Comparison of ENCODE assay signal across 10 cellular contexts in genomic region chr14:61644834-61645233, GRCh38. TPM values are rescaled to one million over a fixed set of nuclear protein-coding genes. Genes with fewer than 3 reads are reported as not detected.
DNase-seq lines count a peak whose midpoint lies in the region; ATAC-seq, FAIRE-seq and TF ChIP-seq lines count a peak whose summit lies in the region.
"Had no signal": no experiment of that assay in that cellular context is flagged by ENCODE, and none has a peak within 500 bp of the region (broad histone marks: within the 10 kb centered on the region; RNA-seq: fewer than 3 reads in every experiment).

No MANE protein-coding gene starts in this region.

- H3K4me1 ChIP-seq in neuronal stem cell (ENCODE audit: control insufficient read depth in 2 of 2, insufficient read depth in 1 of 2, low read depth in 1 of 2, low read length in 2 of 2): peaks cover 2 to 3% of the 10 kb centered on the region in 2 donors
- H3K4me1 ChIP-seq in spleen: peaks cover 0 to 40% (median 17%) of the 10 kb centered on the region in 6 donors
- no peaks in the 10 kb centered on the region for H3K4me1 ChIP-seq in body of pancreas
- H3K4me1 ChIP-seq: upper lobe of right lung had no signal

- H3K27me3 ChIP-seq in neuronal stem cell (ENCODE audit: control insufficient read depth in 3 of 3, insufficient read depth in 3 of 3, low read depth in 1 of 3, low read length in 3 of 3) (no peaks in the 10 kb centered on the region), spleen (replicated peaks in 1 of 7) (no peaks in the 10 kb centered on the region), body of pancreas (no peaks in the 10 kb centered on the region)
- H3K27me3 ChIP-seq: upper lobe of right lung had no signal

- H2BK120ac ChIP-seq in neuronal stem cell (ENCODE audit: low read depth, low read length): no peak overlapping the region

- no peak overlapping the region for H3K4me2 ChIP-seq in neuronal stem cell (ENCODE audit: insufficient read depth, low read length, poor library complexity, severe bottlenecking)

- TF ChIP-seq POLR2A in spleen (IDR thresholded peaks at IDR 0.05) (no peak), H54 (IDR thresholded peaks at IDR 0.05; ENCODE audit: low read depth, low read length) (no peak), body of pancreas (IDR thresholded peaks at IDR 0.05) (no peak)

- H2BK5ac ChIP-seq in neuronal stem cell (ENCODE audit: low read length): no peak overlapping the region

- H3K79me1 ChIP-seq in neuronal stem cell (ENCODE audit: low read depth, low read length): no peaks in the 10 kb centered on the region

- no peak overlapping the region for H2AFZ ChIP-seq in neuronal stem cell (ENCODE audit: low read length)

- no peak overlapping the region for H3K18ac ChIP-seq in neuronal stem cell (ENCODE audit: low read length)

- no peak overlapping the region for H4K8ac ChIP-seq in neuronal stem cell (ENCODE audit: low read depth, low read length)

- peaks cover 0 to 5% of the 10 kb centered on the region in 2 donors for H3K9me3 ChIP-seq in neuronal stem cell (replicated peaks in 1 of 2; ENCODE audit: control insufficient read depth in 2 of 2, insufficient read depth in 1 of 2, low read depth in 1 of 2, low read length in 2 of 2)
- no peaks in the 10 kb centered on the region for H3K9me3 ChIP-seq in spleen
- no peaks in the 10 kb centered on the region for H3K9me3 ChIP-seq in body of pancreas
- H3K9me3 ChIP-seq: upper lobe of right lung had no signal

- no peak overlapping the region for H3K9ac ChIP-seq in neuronal stem cell (ENCODE audit: low read depth, low read length, poor library complexity)

- H3K4ac ChIP-seq in neuronal stem cell (ENCODE audit: low read length): no peak overlapping the region

- no peak overlapping the region for H4K91ac ChIP-seq in neuronal stem cell (ENCODE audit: low read depth, low read length, poor library complexity)

- no CpG with 5 or more reads among the region's 2 CpGs for WGBS in neuronal stem cell (ENCODE audit: extremely low coverage in 2 of 2, insufficient read length in 2 of 2, insufficient replicate concordance in 1 of 2), 2 donors
- 43 to 65% (median 57%) methylated on average over 2 of the region's 2 CpGs for WGBS in spleen, 5 donors
- 47 to 66% methylated on average over 2 of the region's 2 CpGs for WGBS in body of pancreas, 2 donors

- no peak overlapping the region for H2BK15ac ChIP-seq in neuronal stem cell (ENCODE audit: low read length)

- no peak overlapping the region for H2AK5ac ChIP-seq in neuronal stem cell (ENCODE audit: low read depth, low read length)

- DNase-seq in NCI-H510A (lab: John Stamatoyannopoulos, UW): peak; percentile 82
- DNase-seq in NCI-H510A treated with DMSO at 0.1 percent for 48 hours (lab: John Stamatoyannopoulos, UW): no peak
- peak; percentile 94 for DNase-seq in NCI-H524 treated with DMSO at 0.1 percent for 48 hours (lab: John Stamatoyannopoulos, UW)
- peak; percentile 15 for DNase-seq in neuronal stem cell (ENCODE audit: low spot score)
- no peak for DNase-seq in spleen
- DNase-seq in H54 (ENCODE audit: insufficient read length, low spot score): no peak
- no peak for DNase-seq in body of pancreas
- DNase-seq: upper lobe of right lung had no signal

- FAIRE-seq in H54 (lab: Jason Lieb, UNC): no peak
- FAIRE-seq: H1 had no signal

- intact Hi-C loops in spleen (cut with DNase I; ENCODE audit: low total_unique reads): no loop called here
- intact Hi-C loops in body of pancreas (cut with DNase I): no loop called here

- H3K14ac ChIP-seq in neuronal stem cell (ENCODE audit: low read length): no peak overlapping the region

- no peak overlapping the region for H3K27ac ChIP-seq in neuronal stem cell (replicated peaks; ENCODE audit: low read length)
- H3K27ac ChIP-seq in spleen: peak overlapping the region in 4 of 8 donors; percentile 33 to 54 (median 36)
- no peak overlapping the region for H3K27ac ChIP-seq in body of pancreas
- H3K27ac ChIP-seq: upper lobe of right lung had no signal

- no peak overlapping the region for H2BK12ac ChIP-seq in neuronal stem cell (ENCODE audit: low read length)

- ATAC-seq in HG02885 (IDR thresholded peaks at IDR 0.05; ENCODE audit: poor library complexity, unreplicated experiment) (peak; percentile 82), body of pancreas (no peak)

- no peaks in the 10 kb centered on the region for H3K36me3 ChIP-seq in neuronal stem cell (replicated peaks in 1 of 2; ENCODE audit: control insufficient read depth in 2 of 2, insufficient read depth in 2 of 2, low read length in 2 of 2)
- no peaks in the 10 kb centered on the region for H3K36me3 ChIP-seq in spleen
- H3K36me3 ChIP-seq in body of pancreas (replicated peaks in 1 of 2; ENCODE audit: insufficient read depth in 1 of 2, low read depth in 2 of 2): no peaks in the 10 kb centered on the region
- H3K36me3 ChIP-seq: upper lobe of right lung had no signal

- no peak overlapping the region for H3K23ac ChIP-seq in neuronal stem cell (ENCODE audit: low read depth, low read length, poor library complexity)

- H3K4me3 ChIP-seq in neuronal stem cell (ENCODE audit: low read length in 2 of 2): no peak overlapping the region
- H3K4me3 ChIP-seq in spleen: no peak overlapping the region
- H3K4me3 ChIP-seq in body of pancreas: no peak overlapping the region
- H3K4me3 ChIP-seq: upper lobe of right lung had no signal

- TF ChIP-seq CTCF in spleen (IDR thresholded peaks at IDR 0.05 in 8 of 11, conservative IDR thresholded peaks at IDR 0.05 in 3 of 11): no peak
- TF ChIP-seq CTCF in body of pancreas (IDR thresholded peaks at IDR 0.05): no peak

RNA-seq across cellular contexts. Expression of gene HIF1A, which starts 50.5 kb away (rescaled TPM):
- 149 TPM for polyA plus RNA-seq in neuronal stem cell (2013, experiment 1 of 2)
- 154 TPM for polyA plus RNA-seq in neuronal stem cell (2013, experiment 2 of 2)
- total RNA-seq in spleen: 100 to 1,000 TPM; 177 to 312 (median 248) TPM
- 10 to 100 TPM; 34.6 to 44.8 (median 43.7) TPM for polyA plus RNA-seq in spleen
- 10 to 100 TPM; 36.8 to 66.9 TPM for total RNA-seq in body of pancreas

Comparison
In these comparisons a context has a peak if more than half of its experiments do, and no peak if none do; other contexts are left out.
1. DNase-seq: peak in NCI-H510A (single experiment), NCI-H524 treated with DMSO at 0.1 percent for 48 hours (single experiment) and neuronal stem cell (single experiment); none in NCI-H510A treated with DMSO at 0.1 percent for 48 hours (single experiment), spleen (single experiment), H54 (single experiment) and body of pancreas (0 of 4).